ENCODE assay signal across 1 cellular context in genomic region chr13:79776538-79776937, GRCh38.
TF ChIP-seq lines count a peak whose summit lies in the region.

No MANE protein-coding gene starts in this region.

TF ChIP-seq in IMR-90, 13 proteins besides CTCF, POLR2A, EP300 and RAD21 (continued from another document):
- TF ChIP-seq CEBPB (IDR thresholded peaks at IDR 0.05; ENCODE audit: low read depth, low read length) = peak; percentile 84
